8 cellular contexts compared by ENCODE assay signal in the genomic region with DNA sequence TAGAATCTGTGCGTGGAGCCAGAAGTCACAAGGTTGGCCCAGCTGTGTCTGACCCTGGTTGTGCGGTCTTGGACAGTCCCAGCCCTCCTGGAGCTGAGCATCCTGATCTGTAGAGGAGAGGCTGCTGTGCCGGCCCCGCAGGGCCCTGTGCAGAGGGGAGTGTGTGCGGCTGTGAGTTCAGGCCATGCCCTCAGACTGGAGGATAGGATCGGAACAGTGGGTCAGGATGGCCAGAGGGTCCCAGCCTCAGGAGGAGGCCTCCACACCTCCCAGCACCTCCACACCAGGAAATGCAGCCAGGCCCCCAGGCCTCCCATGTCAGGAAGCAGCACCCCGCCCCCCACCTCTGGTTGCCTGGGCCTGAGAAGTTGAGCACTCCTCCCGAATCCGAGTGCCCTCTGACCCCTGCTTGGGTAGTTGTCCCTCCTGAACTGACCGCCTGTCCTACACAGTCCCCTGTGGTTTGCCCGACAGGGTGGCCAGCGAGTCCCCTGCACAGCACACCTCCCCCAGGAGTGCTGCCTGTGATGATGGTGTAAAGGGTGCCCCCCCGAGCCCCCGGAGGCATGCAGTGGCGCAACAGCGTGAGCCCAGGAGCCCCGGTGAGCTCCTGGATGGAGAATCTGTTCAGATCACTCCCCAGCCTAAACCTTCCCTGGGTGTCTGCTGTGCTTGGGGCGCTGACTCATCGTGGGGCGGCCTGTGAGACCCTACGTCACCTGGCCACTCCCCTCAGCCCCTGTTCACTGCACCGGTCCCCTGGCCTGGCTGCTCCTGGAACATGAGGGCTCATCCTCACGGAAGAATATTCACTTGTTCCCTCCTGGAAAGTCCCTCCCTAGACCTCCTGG.
DNase-seq lines count a peak whose midpoint lies in the region; ATAC-seq lines count a peak whose summit lies in the region.

No MANE protein-coding gene starts in this region.

- H3K4me3 Mint-ChIP-seq in activated naive CD4-positive, alpha-beta T cell treated with anti-CD3 and anti-CD28 coated beads, Interleukin-2, amount 10 ng/mL, durations not matched to agents 7 days and 5 days = no peak overlapping the region
- peak overlapping the region; percentile 49 for H3K4me3 Mint-ChIP-seq in activated naive CD8-positive, alpha-beta T cell
- no peak overlapping the region for H3K4me3 Mint-ChIP-seq in stimulated activated memory B cell treated with anti-CD40 and anti-IgM and Interleukin-4, amounts not matched to agents 10 μg/mL and 1 μg/mL and 100 μg/mL, for 72 hours

- H3K4me1 Mint-ChIP-seq in activated naive CD4-positive, alpha-beta T cell treated with anti-CD3 and anti-CD28 coated beads, Interleukin-2, amount 10 ng/mL, durations not matched to agents 7 days and 5 days = peaks cover 89% of the 10 kb centered on the region
- peaks cover 72% of the 10 kb centered on the region for H3K4me1 Mint-ChIP-seq in activated naive CD8-positive, alpha-beta T cell (ENCODE audit: low read depth)
- H3K4me1 Mint-ChIP-seq in stimulated activated memory B cell treated with anti-CD40 and anti-IgM and Interleukin-4, amounts not matched to agents 10 μg/mL and 1 μg/mL and 100 μg/mL, for 72 hours = peaks cover 57% of the 10 kb centered on the region

- ATAC-seq in stimulated activated memory B cell treated with anti-CD40 and anti-IgM and Interleukin-4, amounts not matched to agents 10 μg/mL and 1 μg/mL and 100 μg/mL, for 72 hours = no peak

- CTCF ChIA-PET in activated naive CD4-positive, alpha-beta T cell treated with anti-CD3 and anti-CD28 coated beads, Interleukin-2, amount 10 ng/mL, durations not matched to agents 7 days and 5 days (lab: Charles Lee) = interaction anchor here (1.9 to 13.6 kb wide), 3 partner anchors 25 to 66 kb away, joined by 6 to 119 read pairs (median 21); no protein-coding TSS in a partner anchor

- no peaks in the 10 kb centered on the region for H3K27me3 Mint-ChIP-seq in activated naive CD4-positive, alpha-beta T cell treated with anti-CD3 and anti-CD28 coated beads, Interleukin-2, amount 10 ng/mL, durations not matched to agents 7 days and 5 days
- no peaks in the 10 kb centered on the region for H3K27me3 Mint-ChIP-seq in activated naive CD8-positive, alpha-beta T cell
- H3K27me3 Mint-ChIP-seq in stimulated activated memory B cell treated with anti-CD40 and anti-IgM and Interleukin-4, amounts not matched to agents 10 μg/mL and 1 μg/mL and 100 μg/mL, for 72 hours = no peaks in the 10 kb centered on the region

- no peaks in the 10 kb centered on the region for H3K9me3 Mint-ChIP-seq in activated naive CD4-positive, alpha-beta T cell treated with anti-CD3 and anti-CD28 coated beads, Interleukin-2, amount 10 ng/mL, durations not matched to agents 7 days and 5 days
- no peaks in the 10 kb centered on the region for H3K9me3 Mint-ChIP-seq in activated naive CD8-positive, alpha-beta T cell (ENCODE audit: low read depth)
- no peaks in the 10 kb centered on the region for H3K9me3 Mint-ChIP-seq in stimulated activated memory B cell treated with anti-CD40 and anti-IgM and Interleukin-4, amounts not matched to agents 10 μg/mL and 1 μg/mL and 100 μg/mL, for 72 hours

- H3K36me3 Mint-ChIP-seq in activated naive CD4-positive, alpha-beta T cell treated with anti-CD3 and anti-CD28 coated beads, Interleukin-2, amount 10 ng/mL, durations not matched to agents 7 days and 5 days = peaks cover 35% of the 10 kb centered on the region
- H3K36me3 Mint-ChIP-seq in activated naive CD8-positive, alpha-beta T cell = no peaks in the 10 kb centered on the region
- H3K36me3 Mint-ChIP-seq in stimulated activated memory B cell treated with anti-CD40 and anti-IgM and Interleukin-4, amounts not matched to agents 10 μg/mL and 1 μg/mL and 100 μg/mL, for 72 hours = no peaks in the 10 kb centered on the region

- no peak for DNase-seq in activated naive CD4-positive, alpha-beta T cell treated with anti-CD3 and anti-CD28 coated beads, Interleukin-2, amount 10 ng/mL, durations not matched to agents 7 days and 5 days
- DNase-seq in activated naive CD4-positive, alpha-beta T cell treated with Interleukin-2 at 50 U/mL for 16 hours = no peak
- DNase-seq in hepatic stellate cell (ENCODE audit: low spot score) (peak; percentile 83), NCI-H146 (lab: John Stamatoyannopoulos, UW) (no peak), superior temporal gyrus (ENCODE audit: extremely low spot score) (no peak), HuH-7.5 (ENCODE audit: low spot score) (no peak)

- peak overlapping the region; percentile 80 for H3K27ac Mint-ChIP-seq in activated naive CD4-positive, alpha-beta T cell treated with anti-CD3 and anti-CD28 coated beads, Interleukin-2, amount 10 ng/mL, durations not matched to agents 7 days and 5 days
- H3K27ac Mint-ChIP-seq in activated naive CD8-positive, alpha-beta T cell = peak overlapping the region; percentile 87
- H3K27ac Mint-ChIP-seq in stimulated activated memory B cell treated with anti-CD40 and anti-IgM and Interleukin-4, amounts not matched to agents 10 μg/mL and 1 μg/mL and 100 μg/mL, for 72 hours = peak overlapping the region; percentile 81
